Comparison of ENCODE assay signal across 11 cellular contexts in the genomic region with DNA sequence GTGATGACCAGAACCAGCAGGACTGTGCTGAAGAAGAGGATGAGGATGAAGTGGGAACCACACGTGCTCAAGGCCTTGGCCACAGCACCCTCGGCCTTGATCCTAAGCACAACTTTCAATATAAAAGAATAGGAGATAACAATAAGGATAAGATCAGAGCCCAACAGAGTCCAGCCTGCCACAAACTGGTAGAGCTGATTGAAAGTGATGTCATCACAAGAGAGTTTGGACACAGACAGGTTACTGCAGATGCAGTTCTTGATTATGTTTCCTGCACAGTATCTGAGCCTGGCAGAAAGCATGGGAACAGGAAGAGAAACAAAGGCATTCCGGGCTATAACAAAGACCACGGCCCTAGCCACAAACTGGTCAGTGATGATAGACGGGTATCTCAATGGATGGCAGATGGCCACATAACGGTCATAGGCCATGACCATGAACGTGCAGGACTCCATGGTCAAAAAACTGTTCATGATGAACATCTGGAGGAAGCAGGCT. TPM values are rescaled to one million over a fixed set of nuclear protein-coding genes. Genes with fewer than 3 reads are reported as not detected.
"Had no signal": no experiment of that assay in that cellular context is flagged by ENCODE, and none has a peak within 500 bp of the region (broad histone marks: within the 10 kb centered on the region; RNA-seq: fewer than 3 reads in every experiment).

No MANE protein-coding gene starts in this region.

- H3K4me1 ChIP-seq: HAP-1 had no signal

- H3K36me3 ChIP-seq: HAP-1 had no signal

- H2AFZ ChIP-seq: GM23248 had no signal

- H3K9ac ChIP-seq: GM23248 had no signal

- H3K27ac ChIP-seq: GM23248, HL-60 had no signal

- H3K9me3 ChIP-seq: HAP-1 had no signal

- H3K4me3 ChIP-seq: GM23248, HAP-1, K562 had no signal

- ATAC-seq: HCT116, K562 had no signal

- FAIRE-seq: K562 had no signal

- DNase-seq: GM23248, GOT3, H7, IMR-90, KG1 had no signal

RNA-seq across cellular contexts. Expression of a gene that starts 4.5 kb away (rescaled TPM):
- total RNA-seq: GM23248, H4, H7, HT1080, IMR-90, K562 had no signal
- polyA plus RNA-seq: GM23248, IMR-90, K562 had no signal

RNA-seq across cellular contexts. Expression of a gene that starts 15.5 kb away (rescaled TPM):
- total RNA-seq: GM23248, H4, H7, HT1080, IMR-90, K562 had no signal
- polyA plus RNA-seq: GM23248, IMR-90, K562 had no signal

RNA-seq across cellular contexts. Expression of a gene that starts 28.3 kb away (rescaled TPM):
- total RNA-seq: GM23248, HT1080, IMR-90, K562 had no signal
- polyA plus RNA-seq: GM23248, IMR-90, K562 had no signal

RNA-seq across cellular contexts. Expression of a gene that starts 34.0 kb away (rescaled TPM):
- total RNA-seq: GM23248, H4, H7, HT1080, IMR-90, K562 had no signal
- polyA plus RNA-seq: GM23248, IMR-90, K562 had no signal
